8 cellular contexts compared by ENCODE assay signal in the genomic region with DNA sequence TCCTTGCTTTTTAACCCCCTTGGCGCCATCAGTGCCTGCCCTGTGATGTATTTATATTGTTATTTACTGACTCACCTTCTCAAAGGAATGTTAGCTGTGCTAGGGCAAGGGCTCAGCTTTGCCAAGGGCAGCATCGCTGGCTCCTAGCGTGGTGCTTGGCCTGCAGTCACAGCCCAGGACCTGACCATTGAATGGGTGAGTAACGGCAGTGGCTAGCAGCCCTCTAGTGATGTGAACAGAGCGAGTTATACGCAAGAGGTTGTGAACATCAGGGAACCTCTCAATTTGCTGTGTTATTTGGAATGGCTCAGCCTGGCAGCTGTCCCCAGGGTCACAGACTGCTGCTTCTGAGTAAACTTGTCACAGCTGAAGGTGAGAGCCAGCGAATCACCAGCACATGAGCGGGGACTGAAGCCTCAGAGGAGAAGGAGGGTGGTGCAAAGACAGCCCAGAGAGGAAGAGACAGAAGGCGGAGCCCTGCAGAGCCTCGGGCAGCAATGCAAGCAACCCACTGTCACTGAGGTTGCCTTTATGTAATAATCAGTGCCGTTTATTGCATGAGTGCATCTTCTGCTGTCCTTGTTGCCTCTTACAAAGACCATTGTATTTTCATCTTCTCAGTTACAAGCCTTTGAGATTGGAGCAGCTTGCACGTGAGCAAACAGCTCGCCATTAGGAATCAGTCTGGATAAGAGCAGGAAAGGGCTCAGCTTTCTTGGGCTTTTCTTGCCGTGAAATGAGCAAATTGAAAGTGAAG.
DNase-seq lines count a peak whose midpoint lies in the region; ATAC-seq and TF ChIP-seq lines count a peak whose summit lies in the region.

No MANE protein-coding gene starts in this region.

- H3K4me3 ChIP-seq in heart left ventricle (peak overlapping the region in 6 of 12 donors; percentile 4 to 38 (median 14)), subcutaneous abdominal adipose tissue (ENCODE audit: low read depth in 1 of 5, low read length in 5 of 5) (peak overlapping the region in 4 of 5 donors; percentile 9 to 19 (median 12)), smooth muscle cell (no peak overlapping the region)

- ATAC-seq in activated CD8-positive, alpha-beta T cell treated with anti-CD3 and anti-CD28 coated beads for 36 hours, result peak; percentile 83
- ATAC-seq in activated CD8-positive, alpha-beta T cell treated with anti-CD3 and anti-CD28 coated beads, Interleukin-2, amount 10 ng/mL, durations not matched to agents 7 days and 5 days, result no peak
- ATAC-seq in WTC11 (peak; percentile 70), heart left ventricle (peak in 3 of 4 donors; percentile 62 to 84 (median 79)), HG03139 (IDR thresholded peaks at IDR 0.05; ENCODE audit: unreplicated experiment) (no peak)

- no peak for TF ChIP-seq POLR2A in heart left ventricle (IDR thresholded peaks at IDR 0.05)

- peak; percentile 46 for DNase-seq in activated CD8-positive, alpha-beta T cell treated with anti-CD3 and anti-CD28 coated beads for 36 hours
- no peak for DNase-seq in activated CD8-positive, alpha-beta T cell treated with anti-CD3 and anti-CD28 coated beads, Interleukin-2, amount 10 ng/mL, durations not matched to agents 7 days and 5 days
- no peak for DNase-seq in WTC11 (ENCODE audit: low spot score)
- peak in 3 of 5 donors; percentile 52 to 66 (median 61) for DNase-seq in heart left ventricle
- DNase-seq in hippocampal formation (lab: John Stamatoyannopoulos, UW), result no peak
- no peak for DNase-seq in smooth muscle cell (lab: John Stamatoyannopoulos, UW; ENCODE audit: unreplicated experiment)

- no peaks in the 10 kb centered on the region for H3K79me2 ChIP-seq in smooth muscle cell (ENCODE audit: low read depth)

- H3K4me1 Mint-ChIP-seq in activated CD8-positive, alpha-beta T cell treated with anti-CD3 and anti-CD28 coated beads for 36 hours (ENCODE audit: low read depth), result peaks cover 44% of the 10 kb centered on the region
- peaks cover 29% of the 10 kb centered on the region for H3K4me1 Mint-ChIP-seq in activated CD8-positive, alpha-beta T cell treated with anti-CD3 and anti-CD28 coated beads, Interleukin-2, amount 10 ng/mL, durations not matched to agents 7 days and 5 days (ENCODE audit: low read depth)
- peaks cover 17% of the 10 kb centered on the region for H3K4me1 Mint-ChIP-seq in WTC11

- H3K27me3 ChIP-seq in heart left ventricle, result no peaks in the 10 kb centered on the region
- no peaks in the 10 kb centered on the region for H3K27me3 ChIP-seq in subcutaneous abdominal adipose tissue (ENCODE audit: control insufficient read depth in 5 of 5, insufficient read depth in 4 of 5, low read length in 5 of 5)
- peaks cover 17% of the 10 kb centered on the region for H3K27me3 ChIP-seq in smooth muscle cell (ENCODE audit: low read depth)

- H3K27me3 Mint-ChIP-seq in activated CD8-positive, alpha-beta T cell treated with anti-CD3 and anti-CD28 coated beads for 36 hours, result no peaks in the 10 kb centered on the region
- no peaks in the 10 kb centered on the region for H3K27me3 Mint-ChIP-seq in activated CD8-positive, alpha-beta T cell treated with anti-CD3 and anti-CD28 coated beads, Interleukin-2, amount 10 ng/mL, durations not matched to agents 7 days and 5 days (ENCODE audit: low read depth)
- no peaks in the 10 kb centered on the region for H3K27me3 Mint-ChIP-seq in WTC11 (ENCODE audit: low read depth)

- H3K27ac Mint-ChIP-seq in activated CD8-positive, alpha-beta T cell treated with anti-CD3 and anti-CD28 coated beads for 36 hours, result peak overlapping the region; percentile 6
- H3K27ac Mint-ChIP-seq in activated CD8-positive, alpha-beta T cell treated with anti-CD3 and anti-CD28 coated beads, Interleukin-2, amount 10 ng/mL, durations not matched to agents 7 days and 5 days, result no peak overlapping the region
- no peak overlapping the region for H3K27ac Mint-ChIP-seq in WTC11

- intact Hi-C loops in activated CD8-positive, alpha-beta T cell treated with anti-CD3 and anti-CD28 coated beads for 36 hours (cut with micrococcal nuclease), result no loop called here
- intact Hi-C loops in heart left ventricle (cut with DNase I), result loop anchor here in 1 of 10 donors (5.0 kb wide), 1 partner anchor 46 kb away; no protein-coding TSS in a partner anchor

- H3K9me3 ChIP-seq in heart left ventricle (no peaks in the 10 kb centered on the region), subcutaneous abdominal adipose tissue (ENCODE audit: control insufficient read depth in 5 of 5, low read length in 5 of 5) (no peaks in the 10 kb centered on the region), smooth muscle cell (replicated peaks; ENCODE audit: low read depth) (no peaks in the 10 kb centered on the region)

- H4K20me1 ChIP-seq in smooth muscle cell (ENCODE audit: low read depth), result no peaks in the 10 kb centered on the region

- H3K4me3 Mint-ChIP-seq in activated CD8-positive, alpha-beta T cell treated with anti-CD3 and anti-CD28 coated beads for 36 hours, result peak overlapping the region; percentile 17
- no peak overlapping the region for H3K4me3 Mint-ChIP-seq in activated CD8-positive, alpha-beta T cell treated with anti-CD3 and anti-CD28 coated beads, Interleukin-2, amount 10 ng/mL, durations not matched to agents 7 days and 5 days
- no peak overlapping the region for H3K4me3 Mint-ChIP-seq in WTC11

- CTCF ChIA-PET in activated CD8-positive, alpha-beta T cell treated with anti-CD3 and anti-CD28 coated beads for 36 hours (lab: Charles Lee), result interaction anchor here (1.6 kb wide), 1 partner anchor 709 kb away, joined by 3 read pairs; no protein-coding TSS in a partner anchor
- CTCF ChIA-PET in activated CD8-positive, alpha-beta T cell treated with anti-CD3 and anti-CD28 coated beads, Interleukin-2, amount 10 ng/mL, durations not matched to agents 7 days and 5 days (lab: Charles Lee), result no interaction called here
- CTCF ChIA-PET in WTC11 (lab: Charles Lee), result interaction anchor here (0.7 to 1.7 kb wide), 2 partner anchors 43 to 80 kb away, joined by 3 to 6 read pairs; no protein-coding TSS in a partner anchor

- TF ChIP-seq CTCF in activated CD8-positive, alpha-beta T cell treated with anti-CD3 and anti-CD28 coated beads for 36 hours (IDR thresholded peaks at IDR 0.05), result no peak
- no peak for TF ChIP-seq CTCF in WTC11 (IDR thresholded peaks at IDR 0.05)
- TF ChIP-seq CTCF in heart left ventricle (IDR thresholded peaks at IDR 0.05), result no peak
- no peak for TF ChIP-seq CTCF in smooth muscle cell (IDR thresholded peaks at IDR 0.05; ENCODE audit: borderline replicate concordance, insufficient read depth, poor library complexity, severe bottlenecking)

- no peak overlapping the region for H3K9ac ChIP-seq in subcutaneous abdominal adipose tissue (ENCODE audit: low read length in 5 of 5)
- H3K9ac ChIP-seq in smooth muscle cell (ENCODE audit: low read depth), result no peak overlapping the region

- no peaks in the 10 kb centered on the region for H3K36me3 Mint-ChIP-seq in activated CD8-positive, alpha-beta T cell treated with anti-CD3 and anti-CD28 coated beads for 36 hours (ENCODE audit: low read depth)
- no peaks in the 10 kb centered on the region for H3K36me3 Mint-ChIP-seq in activated CD8-positive, alpha-beta T cell treated with anti-CD3 and anti-CD28 coated beads, Interleukin-2, amount 10 ng/mL, durations not matched to agents 7 days and 5 days (ENCODE audit: low read depth)
- no peaks in the 10 kb centered on the region for H3K36me3 Mint-ChIP-seq in WTC11

- H3K27ac ChIP-seq in heart left ventricle (peak overlapping the region in 9 of 12 donors; percentile 4 to 80 (median 57)), subcutaneous abdominal adipose tissue (ENCODE audit: low read depth, low read length) (no peak overlapping the region), smooth muscle cell (ENCODE audit: low read depth) (no peak overlapping the region)

- WGBS in heart left ventricle, 4 donors, result 32 to 45% (median 42%) methylated on average over 14 of the region's 14 CpGs
- WGBS in smooth muscle cell (ENCODE audit: low lambda C conversion rate), result 58% methylated on average over 14 of the region's 14 CpGs

- no peak overlapping the region for H2AFZ ChIP-seq in smooth muscle cell (ENCODE audit: low read depth)

- POLR2A ChIA-PET in activated CD8-positive, alpha-beta T cell treated with anti-CD3 and anti-CD28 coated beads for 36 hours (lab: Charles Lee), result interaction anchor here (1.0 kb wide), 1 partner anchor 10 kb away, joined by 3 read pairs; no protein-coding TSS in a partner anchor
- POLR2A ChIA-PET in activated CD8-positive, alpha-beta T cell treated with anti-CD3 and anti-CD28 coated beads, Interleukin-2, amount 10 ng/mL, durations not matched to agents 7 days and 5 days (lab: Charles Lee), result no interaction called here
- POLR2A ChIA-PET in WTC11 (lab: Charles Lee), result no interaction called here

- H3F3A ChIP-seq in smooth muscle cell (ENCODE audit: low read depth), result no peaks in the 10 kb centered on the region

- H3K4me1 ChIP-seq in heart left ventricle (peaks cover 10 to 67% (median 55%) of the 10 kb centered on the region in 12 donors), subcutaneous abdominal adipose tissue (ENCODE audit: control insufficient read depth in 5 of 5, insufficient read depth in 5 of 5, low read length in 5 of 5) (peaks cover 3 to 20% (median 9%) of the 10 kb centered on the region in 5 donors), smooth muscle cell (ENCODE audit: low read depth) (no peaks in the 10 kb centered on the region)

- no peak overlapping the region for H3K4me2 ChIP-seq in smooth muscle cell

- H3K9me3 Mint-ChIP-seq in activated CD8-positive, alpha-beta T cell treated with anti-CD3 and anti-CD28 coated beads for 36 hours, result no peaks in the 10 kb centered on the region
- no peaks in the 10 kb centered on the region for H3K9me3 Mint-ChIP-seq in activated CD8-positive, alpha-beta T cell treated with anti-CD3 and anti-CD28 coated beads, Interleukin-2, amount 10 ng/mL, durations not matched to agents 7 days and 5 days (ENCODE audit: insufficient read depth)
- no peaks in the 10 kb centered on the region for H3K9me3 Mint-ChIP-seq in WTC11

- no peaks in the 10 kb centered on the region for H3K36me3 ChIP-seq in heart left ventricle
- no peaks in the 10 kb centered on the region for H3K36me3 ChIP-seq in subcutaneous abdominal adipose tissue (ENCODE audit: control insufficient read depth in 5 of 5, insufficient read depth in 5 of 5, low read length in 5 of 5)
- no peaks in the 10 kb centered on the region for H3K36me3 ChIP-seq in smooth muscle cell (ENCODE audit: low read depth)

Comparison
In these comparisons a context has a peak if more than half of its experiments do, and no peak if none do; other contexts are left out.
1. ATAC-seq: peak in activated CD8-positive, alpha-beta T cell treated with anti-CD3 and anti-CD28 coated beads for 36 hours (single experiment), WTC11 (single experiment) and heart left ventricle (3 of 4); none in activated CD8-positive, alpha-beta T cell treated with anti-CD3 and anti-CD28 coated beads, Interleukin-2, amount 10 ng/mL, durations not matched to agents 7 days and 5 days (single experiment) and HG03139 (single experiment).
2. DNase-seq: peak in activated CD8-positive, alpha-beta T cell treated with anti-CD3 and anti-CD28 coated beads for 36 hours (single experiment) and heart left ventricle (3 of 5); none in activated CD8-positive, alpha-beta T cell treated with anti-CD3 and anti-CD28 coated beads, Interleukin-2, amount 10 ng/mL, durations not matched to agents 7 days and 5 days (single experiment), WTC11 (single experiment), hippocampal formation (0 of 2) and smooth muscle cell (single experiment).
3. H3K27ac ChIP-seq: peak in heart left ventricle (9 of 12); none in subcutaneous abdominal adipose tissue (single experiment) and smooth muscle cell (single experiment).